ENCODE assay signal across 19 cellular contexts in genomic region chr20:23203951-23204730, GRCh38.
DNase-seq lines count a peak whose midpoint lies in the region; ATAC-seq and TF ChIP-seq lines count a peak whose summit lies in the region.
"Had no signal": no experiment of that assay in that cellular context is flagged by ENCODE, and none has a peak within 500 bp of the region (broad histone marks: within the 10 kb centered on the region; RNA-seq: fewer than 3 reads in every experiment).

No MANE protein-coding gene starts in this region.

- H3K4me3 ChIP-seq in left ventricle myocardium inferior (no peak overlapping the region), neuronal stem cell (ENCODE audit: low read length in 2 of 2) (no peak overlapping the region)
- H3K4me3 ChIP-seq: GM23248 had no signal

- CTCF ChIA-PET in activated CD8-positive, alpha-beta T cell treated with anti-CD3 and anti-CD28 coated beads for 36 hours (lab: Charles Lee) = no interaction called here

- no CpG with 5 or more reads among the region's 9 CpGs for WGBS in neuronal stem cell (ENCODE audit: extremely low coverage in 2 of 2, insufficient read length in 2 of 2, insufficient replicate concordance in 1 of 2), 2 donors

- H2BK15ac ChIP-seq in neuronal stem cell (ENCODE audit: low read length) = no peak overlapping the region

- intact Hi-C loops in left ventricle myocardium inferior (cut with micrococcal nuclease) (no loop called here), cardiac septum (cut with DNase I) (loop anchor here (5.0 kb wide), 2 partner anchors 52 to 152 kb away; no protein-coding TSS in a partner anchor)
- intact Hi-C loops in activated CD8-positive, alpha-beta T cell treated with anti-CD3 and anti-CD28 coated beads for 36 hours (cut with micrococcal nuclease) = no loop called here

- TF ChIP-seq CTCF in left ventricle myocardium inferior (IDR thresholded peaks at IDR 0.05; ENCODE audit: borderline replicate concordance) = no peak
- TF ChIP-seq CTCF in activated CD8-positive, alpha-beta T cell treated with anti-CD3 and anti-CD28 coated beads for 36 hours (IDR thresholded peaks at IDR 0.05) = no peak

- H3K4me1 ChIP-seq in left ventricle myocardium inferior (peaks cover 52% of the 10 kb centered on the region), neuronal stem cell (ENCODE audit: control insufficient read depth in 2 of 2, insufficient read depth in 1 of 2, low read depth in 1 of 2, low read length in 2 of 2) (peaks cover 2 to 14% of the 10 kb centered on the region in 2 donors)

- H2AFZ ChIP-seq in neuronal stem cell (ENCODE audit: low read length) = peak overlapping the region; percentile 50

- no peak overlapping the region for H3K9ac ChIP-seq in neuronal stem cell (ENCODE audit: low read depth, low read length, poor library complexity)
- H3K9ac ChIP-seq: GM23248, SK-N-SH had no signal

- H3K23ac ChIP-seq in neuronal stem cell (ENCODE audit: low read depth, low read length, poor library complexity) = no peak overlapping the region

- no peak overlapping the region for H2BK5ac ChIP-seq in neuronal stem cell (ENCODE audit: low read length)

- H2BK120ac ChIP-seq in neuronal stem cell (ENCODE audit: low read depth, low read length) = no peak overlapping the region

- no peak overlapping the region for H3K18ac ChIP-seq in neuronal stem cell (ENCODE audit: low read length)

- H3K36me3 ChIP-seq in left ventricle myocardium inferior (no peaks in the 10 kb centered on the region), neuronal stem cell (replicated peaks in 1 of 2; ENCODE audit: control insufficient read depth in 2 of 2, insufficient read depth in 2 of 2, low read length in 2 of 2) (no peaks in the 10 kb centered on the region)

- H2BK12ac ChIP-seq in neuronal stem cell (ENCODE audit: low read length) = no peak overlapping the region

- no peak overlapping the region for H3K27ac Mint-ChIP-seq in activated CD8-positive, alpha-beta T cell treated with anti-CD3 and anti-CD28 coated beads for 36 hours
- H3K27ac Mint-ChIP-seq: CD4-positive, alpha-beta memory T cell had no signal

- ATAC-seq in activated CD8-positive, alpha-beta T cell treated with anti-CD3 and anti-CD28 coated beads for 36 hours = no peak
- ATAC-seq: Panc1, Right ventricle myocardium inferior had no signal

- H3K4me2 ChIP-seq in neuronal stem cell (ENCODE audit: insufficient read depth, low read length, poor library complexity, severe bottlenecking) = peak overlapping the region; percentile 14
- H3K4me2 ChIP-seq: SK-N-SH had no signal

- H3K14ac ChIP-seq in neuronal stem cell (ENCODE audit: low read length) = no peak overlapping the region

- no peak for DNase-seq in left ventricle myocardium inferior
- no peak for DNase-seq in cardiac septum (ENCODE audit: low spot score)
- peak; percentile 4 for DNase-seq in iPS-NIHi7 (ENCODE audit: extremely low spot score)
- DNase-seq in neuronal stem cell (ENCODE audit: low spot score) = no peak
- no peak for DNase-seq in NCI-H1417 (lab: John Stamatoyannopoulos, UW)
- DNase-seq in NCI-H1105 (lab: John Stamatoyannopoulos, UW) = no peak
- no peak for DNase-seq in inferior parietal cortex (ENCODE audit: extremely low spot score)
- DNase-seq in activated CD8-positive, alpha-beta T cell treated with anti-CD3 and anti-CD28 coated beads for 36 hours = no peak
- DNase-seq: 8988T; CD4-positive, alpha-beta memory T cell; DND-41; GM23248; MV-4-11; NCI-H1436 treated with DMSO at 0.1 percent for 48 hours; NCI-H2029 treated with DMSO at 0.1 percent for 48 hours; NCI-H510A treated with DMSO at 0.1 percent for 48 hours; SK-N-SH had no signal

- H3K27me3 Mint-ChIP-seq in activated CD8-positive, alpha-beta T cell treated with anti-CD3 and anti-CD28 coated beads for 36 hours = peaks cover 10% of the 10 kb centered on the region

- no peak overlapping the region for H4K91ac ChIP-seq in neuronal stem cell (ENCODE audit: low read depth, low read length, poor library complexity)

- H3K4ac ChIP-seq in neuronal stem cell (ENCODE audit: low read length) = no peak overlapping the region

- H3K27me3 ChIP-seq in left ventricle myocardium inferior (ENCODE audit: low read depth) (no peaks in the 10 kb centered on the region), neuronal stem cell (ENCODE audit: control insufficient read depth in 3 of 3, insufficient read depth in 3 of 3, low read depth in 1 of 3, low read length in 3 of 3) (peaks cover 0 to 9% (median 0%) of the 10 kb centered on the region in 3 experiments)

- H3K27ac ChIP-seq in left ventricle myocardium inferior (replicated peaks) = peak overlapping the region; percentile 86
- no peak overlapping the region for H3K27ac ChIP-seq in neuronal stem cell (replicated peaks; ENCODE audit: low read length)
- H3K27ac ChIP-seq: GM23248 had no signal

- H3K4me3 Mint-ChIP-seq in activated CD8-positive, alpha-beta T cell treated with anti-CD3 and anti-CD28 coated beads for 36 hours = no peak overlapping the region
- H3K4me3 Mint-ChIP-seq: CD4-positive, alpha-beta memory T cell had no signal

- H2AK5ac ChIP-seq in neuronal stem cell (ENCODE audit: low read depth, low read length) = no peak overlapping the region

- H3K4me1 Mint-ChIP-seq in activated CD8-positive, alpha-beta T cell treated with anti-CD3 and anti-CD28 coated beads for 36 hours (ENCODE audit: low read depth) = no peaks in the 10 kb centered on the region
- H3K4me1 Mint-ChIP-seq: CD4-positive, alpha-beta memory T cell had no signal

- no peak overlapping the region for H4K8ac ChIP-seq in neuronal stem cell (ENCODE audit: low read depth, low read length)

- H3K36me3 Mint-ChIP-seq in activated CD8-positive, alpha-beta T cell treated with anti-CD3 and anti-CD28 coated beads for 36 hours (ENCODE audit: low read depth) = no peaks in the 10 kb centered on the region
- H3K36me3 Mint-ChIP-seq: CD4-positive, alpha-beta memory T cell had no signal

- POLR2A ChIA-PET in activated CD8-positive, alpha-beta T cell treated with anti-CD3 and anti-CD28 coated beads for 36 hours (lab: Charles Lee) = no interaction called here

- H3K9me3 ChIP-seq in left ventricle myocardium inferior (replicated peaks) = no peaks in the 10 kb centered on the region
- H3K9me3 ChIP-seq in neuronal stem cell (replicated peaks in 1 of 2; ENCODE audit: control insufficient read depth in 2 of 2, insufficient read depth in 1 of 2, low read depth in 1 of 2, low read length in 2 of 2) = no peaks in the 10 kb centered on the region
- H3K9me3 ChIP-seq: SK-N-SH had no signal

- H3K79me1 ChIP-seq in neuronal stem cell (ENCODE audit: low read depth, low read length) = no peaks in the 10 kb centered on the region

- no peaks in the 10 kb centered on the region for H3K9me3 Mint-ChIP-seq in activated CD8-positive, alpha-beta T cell treated with anti-CD3 and anti-CD28 coated beads for 36 hours
